ENCODE assay signal across 8 cellular contexts in the genomic region with DNA sequence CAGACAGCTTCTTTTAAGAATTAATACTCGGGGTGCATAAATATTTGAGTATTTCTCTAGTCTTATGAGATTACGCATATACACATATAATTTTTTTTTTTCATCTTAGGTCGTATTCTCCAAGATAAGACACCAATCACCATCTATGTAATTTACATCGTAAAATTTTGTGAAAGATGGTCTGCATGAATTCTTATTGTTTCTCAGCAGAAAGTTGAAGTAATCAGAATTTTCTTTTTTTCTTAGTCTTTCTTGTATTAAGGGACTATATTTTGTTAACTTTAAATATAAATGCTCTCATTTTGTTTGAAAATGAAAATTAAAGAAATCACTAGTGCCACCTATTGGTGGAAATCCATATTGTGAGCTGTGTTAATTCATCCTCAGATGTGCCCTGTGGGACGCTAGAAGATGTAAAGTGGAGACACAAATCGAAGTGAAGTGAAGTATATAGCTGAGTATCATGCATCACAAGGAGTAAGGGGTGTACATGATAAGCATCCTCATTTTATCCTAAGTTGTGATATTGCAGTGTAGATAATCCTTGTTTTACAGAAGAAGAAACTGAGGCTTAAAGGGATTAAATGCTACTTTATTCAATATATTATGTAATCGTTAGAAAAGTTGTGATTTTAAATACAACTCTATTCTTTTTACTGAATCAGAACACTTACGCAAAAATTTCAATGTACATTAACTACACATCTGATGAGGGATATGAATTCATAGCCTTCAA.
DNase-seq lines count a peak whose midpoint lies in the region; ATAC-seq and FAIRE-seq lines count a peak whose summit lies in the region.

No MANE protein-coding gene starts in this region.

- no peaks in the 10 kb centered on the region for H3K9me3 Mint-ChIP-seq in immature natural killer cell

- no peak overlapping the region for H3K4me3 Mint-ChIP-seq in immature natural killer cell

- H3K27me3 Mint-ChIP-seq in immature natural killer cell (ENCODE audit: low read depth in 3 of 3): peaks cover 4 to 13% (median 6%) of the 10 kb centered on the region in 3 donors

- DNase-seq in DMS114 treated with DMSO at 0.1 percent for 48 hours (lab: John Stamatoyannopoulos, UW; ENCODE audit: unreplicated experiment) (peak; percentile 20), immature natural killer cell (peak; percentile 26 to 43 (median 34)), GDM1 (lab: John Stamatoyannopoulos, UW) (no peak)
- DNase-seq in stimulated activated CD4-positive, alpha-beta T cell treated with anti-CD3 and anti-CD28 coated beads, Interleukin-15, amount 100 ng/mL, for 24 hours: no peak
- no peak for DNase-seq in activated CD4-positive, alpha-beta T cell treated with anti-CD3 and anti-CD28 coated beads for 48 hours

- ATAC-seq in HG02610 (IDR thresholded peaks at IDR 0.05; ENCODE audit: unreplicated experiment): peak; percentile 49
- no peak for ATAC-seq in GM19455 (IDR thresholded peaks at IDR 0.05; ENCODE audit: unreplicated experiment)

- FAIRE-seq in TTC549 (lab: Jason Lieb, UNC): peak; percentile 5

- H3K36me3 Mint-ChIP-seq in immature natural killer cell: no peaks in the 10 kb centered on the region

- peaks cover 18 to 20% of the 10 kb centered on the region in 2 donors for H3K4me1 Mint-ChIP-seq in immature natural killer cell

- no peak overlapping the region for H3K27ac Mint-ChIP-seq in immature natural killer cell

Comparison
In these comparisons a context has a peak if more than half of its experiments do, and no peak if none do; other contexts are left out.
1. DNase-seq: peak in DMS114 treated with DMSO at 0.1 percent for 48 hours (single experiment) and immature natural killer cell (3 of 3); none in GDM1 (single experiment), stimulated activated CD4-positive, alpha-beta T cell treated with anti-CD3 and anti-CD28 coated beads, Interleukin-15, amount 100 ng/mL, for 24 hours (single experiment) and activated CD4-positive, alpha-beta T cell treated with anti-CD3 and anti-CD28 coated beads for 48 hours (single experiment).